In genomic region chr22:29154364-29155048, GRCh38 we compare ENCODE assay signal across 8 cellular contexts. TPM values are rescaled to one million over a fixed set of nuclear protein-coding genes. Genes with fewer than 3 reads are reported as not detected.
DNase-seq lines count a peak whose midpoint lies in the region; ATAC-seq, FAIRE-seq and TF ChIP-seq lines count a peak whose summit lies in the region.

No MANE protein-coding gene starts in this region.

- no peaks in the 10 kb centered on the region for H3K36me3 ChIP-seq in BE2C

- peak overlapping the region; percentile 43 for H3K4me3 ChIP-seq in BE2C (ENCODE audit: low read depth, low read length)
- H3K4me3 ChIP-seq in dorsolateral prefrontal cortex: peak overlapping the region in 51 of 59 donors; percentile 2 to 61 (median 37)

- no peak overlapping the region for H3K27ac Mint-ChIP-seq in activated CD4-positive, alpha-beta memory T cell treated with anti-CD3 and anti-CD28 coated beads for 36 hours

- DNase-seq in BE2C: peak; percentile 90
- DNase-seq in H54 (ENCODE audit: insufficient read length, low spot score): peak; percentile 66
- DNase-seq in NCI-H526 treated with DMSO at 0.1 percent for 48 hours (lab: John Stamatoyannopoulos, UW): peak; percentile 4
- DNase-seq in activated CD4-positive, alpha-beta memory T cell treated with anti-CD3 and anti-CD28 coated beads for 36 hours: peak; percentile 83
- DNase-seq in dorsolateral prefrontal cortex: peak; percentile 60 to 87 (median 69)
- peak; percentile 67 to 74 for DNase-seq in lung microvascular endothelial cell (ENCODE audit: low read depth in 2 of 2)
- DNase-seq in stimulated activated CD4-positive, alpha-beta T cell treated with anti-CD3 and anti-CD28 coated beads, TNF-alpha, amount 100 ng/mL, for 48 hours (ENCODE audit: low read depth in 3 of 3): peak; percentile 49 to 75 (median 51)

- POLR2A ChIA-PET in activated CD4-positive, alpha-beta memory T cell treated with anti-CD3 and anti-CD28 coated beads for 36 hours (lab: Charles Lee): no interaction called here

- FAIRE-seq in H54 (lab: Jason Lieb, UNC): no peak

- peaks cover 25% of the 10 kb centered on the region for H3K27me3 Mint-ChIP-seq in activated CD4-positive, alpha-beta memory T cell treated with anti-CD3 and anti-CD28 coated beads for 36 hours

- peak; percentile 95 for TF ChIP-seq CTCF in BE2C (IDR thresholded peaks at IDR 0.05; ENCODE audit: low read depth, low read length)
- peak; percentile 77 to 99 (median 96) for TF ChIP-seq CTCF in dorsolateral prefrontal cortex (IDR thresholded peaks at IDR 0.05 in 54 of 56, conservative IDR thresholded peaks at IDR 0.05 in 2 of 56; ENCODE audit: low read depth in 1 of 56, partially characterized antibody in 56 of 56)

- H3K9me3 ChIP-seq in BE2C: no peaks in the 10 kb centered on the region

- peaks cover 5% of the 10 kb centered on the region for H3K4me1 Mint-ChIP-seq in activated CD4-positive, alpha-beta memory T cell treated with anti-CD3 and anti-CD28 coated beads for 36 hours (ENCODE audit: low read depth)

- intact Hi-C loops in activated CD4-positive, alpha-beta memory T cell treated with anti-CD3 and anti-CD28 coated beads for 36 hours (cut with micrococcal nuclease): loop anchor here (1.0 kb wide), 1 partner anchor 91 kb away; no protein-coding TSS in a partner anchor
- intact Hi-C loops in dorsolateral prefrontal cortex (cut with DNase I): loop anchor here (5.0 to 10.0 kb wide), 4 partner anchors 42 to 550 kb away; partner anchors contain the start of gene KREMEN1 (in 1 of the 2)

- no peak for ATAC-seq in HG03469 (IDR thresholded peaks at IDR 0.05; ENCODE audit: unreplicated experiment)

- H3K27me3 ChIP-seq in BE2C (no peaks in the 10 kb centered on the region), dorsolateral prefrontal cortex (no peaks in the 10 kb centered on the region)

- no peaks in the 10 kb centered on the region for H3K9me3 Mint-ChIP-seq in activated CD4-positive, alpha-beta memory T cell treated with anti-CD3 and anti-CD28 coated beads for 36 hours

- no peaks in the 10 kb centered on the region for H3K4me1 ChIP-seq in BE2C

- no peak for TF ChIP-seq POLR2A in H54 (IDR thresholded peaks at IDR 0.05; ENCODE audit: low read depth, low read length)

- H3K36me3 Mint-ChIP-seq in activated CD4-positive, alpha-beta memory T cell treated with anti-CD3 and anti-CD28 coated beads for 36 hours: no peaks in the 10 kb centered on the region

- CTCF ChIA-PET in activated CD4-positive, alpha-beta memory T cell treated with anti-CD3 and anti-CD28 coated beads for 36 hours (lab: Charles Lee): interaction anchor here (0.8 to 3.0 kb wide), 21 partner anchors 8 to 554 kb away, joined by 3 to 23 read pairs (median 4); no protein-coding TSS in a partner anchor

- no peak overlapping the region for H3K4me3 Mint-ChIP-seq in activated CD4-positive, alpha-beta memory T cell treated with anti-CD3 and anti-CD28 coated beads for 36 hours

- peak overlapping the region in 20 of 59 donors; percentile 3 to 83 (median 63) for H3K27ac ChIP-seq in dorsolateral prefrontal cortex

RNA-seq across cellular contexts. Expression of gene EMID1, which starts 51.2 kb away (rescaled TPM):
- 0.97 TPM for polyA plus RNA-seq in BE2C (2012; ENCODE audit: insufficient read depth, insufficient read length, low read depth)
- total RNA-seq in activated CD4-positive, alpha-beta memory T cell treated with anti-CD3 and anti-CD28 coated beads for 36 hours: not detected
- total RNA-seq in dorsolateral prefrontal cortex: 10 to 100 TPM; 10.3 to 60.6 (median 25.2) TPM
- total RNA-seq in lung microvascular endothelial cell: 3.7 and 9.1 TPM in 2 replicates

Comparison
In these comparisons a context has a peak if more than half of its experiments do, and no peak if none do; other contexts are left out.
1. DNase-seq: peak in every context shown above with its lines; median percentile 90 in BE2C; 83 in activated CD4-positive, alpha-beta memory T cell treated with anti-CD3 and anti-CD28 coated beads for 36 hours; 70 in lung microvascular endothelial cell; 69 in dorsolateral prefrontal cortex; 66 in H54; 51 in stimulated activated CD4-positive, alpha-beta T cell treated with anti-CD3 and anti-CD28 coated beads, TNF-alpha, amount 100 ng/mL, for 48 hours; 4 in NCI-H526 treated with DMSO at 0.1 percent for 48 hours.